ENCODE assay signal across 30 cellular contexts in the genomic region with DNA sequence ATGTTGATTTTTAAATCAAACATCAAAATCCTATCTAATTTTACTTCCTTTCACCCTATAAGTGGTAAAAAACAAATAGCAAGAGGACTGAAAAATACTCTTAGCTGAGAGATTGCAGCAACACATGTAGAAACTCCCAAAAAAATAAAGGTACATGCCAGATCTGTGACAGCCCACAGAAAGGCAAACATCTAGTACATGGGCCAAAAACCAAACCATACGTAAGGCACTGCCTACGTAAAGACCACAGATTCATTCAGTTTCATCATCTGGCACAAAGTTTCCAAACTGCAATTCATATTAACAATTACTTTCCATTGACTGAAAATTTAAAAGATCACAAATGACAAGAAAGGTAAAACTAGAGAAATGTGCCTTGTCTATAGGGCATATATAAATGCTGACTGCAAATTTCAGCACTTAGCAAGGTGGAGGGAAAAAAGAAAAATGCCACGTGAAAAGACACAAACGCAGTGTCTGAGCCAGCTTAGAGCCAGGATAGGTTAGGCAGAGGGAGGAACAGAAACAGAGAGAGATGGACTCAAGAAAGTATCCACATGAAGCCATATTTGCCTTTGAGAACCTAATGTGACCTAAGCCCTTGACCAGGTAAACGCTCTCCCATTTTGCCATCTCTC.
A peak's percentile ranks its signal among the peaks of the same experiment; 100 is the strongest.
DNase-seq lines count a peak whose midpoint lies in the region; ATAC-seq and TF ChIP-seq lines count a peak whose summit lies in the region.
"Had no signal": no experiment of that assay in that cellular context is flagged by ENCODE, and none has a peak within 500 bp of the region (broad histone marks: within the 10 kb centered on the region; RNA-seq: fewer than 3 reads in every experiment).

No MANE protein-coding gene starts in this region.

- DNase-seq in activated CD4-positive, alpha-beta T cell treated with anti-CD3 and anti-CD28 coated beads for 36 hours = no peak
- no peak for DNase-seq in activated CD4-positive, alpha-beta T cell treated with anti-CD3 and anti-CD28 coated beads, Interleukin-2, amount 50 U/mL, for 1 hour
- DNase-seq in esophagus muscularis mucosa (ENCODE audit: extremely low spot score) (peak; percentile 39), osteoblast (ENCODE audit: insufficient read length, low spot score, missing footprints) (no peak), progenitor cell of endocrine pancreas (ENCODE audit: low spot score, unreplicated experiment) (no peak)
- no peak for DNase-seq in stimulated activated CD4-positive, alpha-beta T cell treated with anti-CD3 and anti-CD28 coated beads, Interleukin-12 subunit alpha, Interleukin-12 subunit beta, amount 100 ng/mL, for 4 hours
- DNase-seq: activated CD4-positive, CD25-positive, alpha-beta regulatory T cell treated with anti-CD3 and anti-CD28 coated beads, Interleukin-2, amount 50 U/mL, for 72 hours; activated CD8-positive, alpha-beta memory T cell treated with anti-CD3 and anti-CD28 coated beads, Interleukin-2, amount 10 ng/mL, durations not matched to agents 7 days and 5 days; activated gamma-delta T cell; AML-193; CD8-positive, alpha-beta T cell; DMS 273 treated with DMSO at 0.1 percent for 48 hours; effector memory CD4-positive, alpha-beta T cell; erythroblast; H9; islet precursor cell; NCI-H1694 treated with DMSO at 0.1 percent for 48 hours; NCI-H2171 treated with DMSO at 0.1 percent for 48 hours; NCI-H526; Peyer's patch; sigmoid colon; SJCRH30; stimulated activated CD4-positive, alpha-beta T cell treated with anti-CD3 and anti-CD28 coated beads, Interleukin-15, amount 100 ng/mL, for 24 hours; T-cell had no signal

- H3K4me3 ChIP-seq in esophagus muscularis mucosa = no peak overlapping the region
- no peak overlapping the region for H3K4me3 ChIP-seq in osteoblast (ENCODE audit: insufficient read depth, low read length)
- H3K4me3 ChIP-seq: Peyer's patch, sigmoid colon, SJCRH30 had no signal

- TF ChIP-seq CTCF in esophagus muscularis mucosa (IDR thresholded peaks at IDR 0.05) = no peak
- no peak for TF ChIP-seq CTCF in osteoblast (IDR thresholded peaks at IDR 0.05; ENCODE audit: extremely low read depth, low read depth, low read length)
- no peak for TF ChIP-seq CTCF in progenitor cell of endocrine pancreas (IDR thresholded peaks at IDR 0.05; ENCODE audit: unreplicated experiment)

- H3K79me2 ChIP-seq in osteoblast (ENCODE audit: insufficient read depth, low read length) = peaks cover 81% of the 10 kb centered on the region

- 93% methylated on average over 5 of the region's 5 CpGs for WGBS in esophagus muscularis mucosa

- POLR2A ChIA-PET in activated CD4-positive, alpha-beta T cell treated with anti-CD3 and anti-CD28 coated beads for 36 hours (lab: Charles Lee) = no interaction called here

- ATAC-seq in activated CD4-positive, alpha-beta T cell treated with anti-CD3 and anti-CD28 coated beads for 36 hours = peak; percentile 70
- peak; percentile 50 for ATAC-seq in activated T-helper 17 cell treated with anti-CD3 and anti-CD28 coated beads, Interleukin-2, amount 50 U/mL, for 72 hours (replicated peaks)
- ATAC-seq in HG03039 (IDR thresholded peaks at IDR 0.05; ENCODE audit: unreplicated experiment) = no peak
- ATAC-seq: activated CD8-positive, alpha-beta memory T cell treated with anti-CD3 and anti-CD28 coated beads, Interleukin-2, amount 10 ng/mL, durations not matched to agents 7 days and 5 days; CD8-positive, alpha-beta T cell; HepG2; natural killer cell treated with Interleukin-12 subunit alpha and Interleukin-12 subunit beta and Interleukin-15 and Interleukin-18, amount 100 ng/mL, for 72 hours; T-cell had no signal

- H3K27ac Mint-ChIP-seq in activated CD4-positive, alpha-beta T cell treated with anti-CD3 and anti-CD28 coated beads for 36 hours = peak overlapping the region; percentile 83
- no peak overlapping the region for H3K27ac Mint-ChIP-seq in activated T-helper 17 cell treated with anti-CD3 and anti-CD28 coated beads, Interleukin-2, amount 50 U/mL, for 72 hours
- no peak overlapping the region for H3K27ac Mint-ChIP-seq in progenitor cell of endocrine pancreas
- H3K27ac Mint-ChIP-seq: activated CD8-positive, alpha-beta memory T cell treated with anti-CD3 and anti-CD28 coated beads, Interleukin-2, amount 10 ng/mL, durations not matched to agents 7 days and 5 days; CD8-positive, alpha-beta T cell; T-cell; type B pancreatic cell had no signal

- TF ChIP-seq EP300 in esophagus muscularis mucosa (IDR thresholded peaks at IDR 0.05) = no peak

- intact Hi-C loops in activated CD4-positive, alpha-beta T cell treated with anti-CD3 and anti-CD28 coated beads for 36 hours (cut with DNase I, micrococcal nuclease) = no loop called here
- intact Hi-C loops in esophagus muscularis mucosa (cut with DNase I) = no loop called here

- no peak overlapping the region for H3K4me2 ChIP-seq in osteoblast (ENCODE audit: insufficient read depth, low read length)

- no peak for TF ChIP-seq POLR2A in esophagus muscularis mucosa (IDR thresholded peaks at IDR 0.05; ENCODE audit: low read depth)

- H3K27ac ChIP-seq in esophagus muscularis mucosa (replicated peaks in 1 of 4) (no peak overlapping the region), osteoblast (ENCODE audit: low read depth, low read length) (peak overlapping the region; percentile 33)
- H3K27ac ChIP-seq: 22Rv1, Peyer's patch, SJCRH30 had no signal

- H3K4me1 ChIP-seq in esophagus muscularis mucosa (peaks cover 13 to 47% (median 21%) of the 10 kb centered on the region in 4 donors), osteoblast (ENCODE audit: insufficient read depth, low read length) (peaks cover 17% of the 10 kb centered on the region)

- no peak overlapping the region for H2AFZ ChIP-seq in osteoblast (ENCODE audit: low read length)

- no peaks in the 10 kb centered on the region for H3K36me3 ChIP-seq in esophagus muscularis mucosa
- peaks cover 10% of the 10 kb centered on the region for H3K36me3 ChIP-seq in osteoblast (ENCODE audit: insufficient read depth, low read length)
- H3K36me3 ChIP-seq: Peyer's patch, sigmoid colon, SJCRH30 had no signal

- H3K36me3 Mint-ChIP-seq in activated CD4-positive, alpha-beta T cell treated with anti-CD3 and anti-CD28 coated beads for 36 hours (ENCODE audit: low read depth) = peaks cover 27% of the 10 kb centered on the region
- H3K36me3 Mint-ChIP-seq in activated T-helper 17 cell treated with anti-CD3 and anti-CD28 coated beads, Interleukin-2, amount 50 U/mL, for 72 hours (ENCODE audit: low read depth) = peaks cover 14% of the 10 kb centered on the region
- no peaks in the 10 kb centered on the region for H3K36me3 Mint-ChIP-seq in progenitor cell of endocrine pancreas (ENCODE audit: insufficient read depth)
- H3K36me3 Mint-ChIP-seq: natural killer cell treated with Interleukin-12 subunit alpha and Interleukin-12 subunit beta and Interleukin-15 and Interleukin-18, amount 100 ng/mL, for 72 hours had no signal

- peaks cover 40% of the 10 kb centered on the region for H3K4me1 Mint-ChIP-seq in activated CD4-positive, alpha-beta T cell treated with anti-CD3 and anti-CD28 coated beads for 36 hours
- H3K4me1 Mint-ChIP-seq in activated T-helper 17 cell treated with anti-CD3 and anti-CD28 coated beads, Interleukin-2, amount 50 U/mL, for 72 hours = peaks cover 18% of the 10 kb centered on the region
- peaks cover 5% of the 10 kb centered on the region for H3K4me1 Mint-ChIP-seq in progenitor cell of endocrine pancreas (ENCODE audit: low read depth)

- no peaks in the 10 kb centered on the region for H4K20me1 ChIP-seq in osteoblast (ENCODE audit: insufficient read depth, low read length)

- CTCF ChIA-PET in activated CD4-positive, alpha-beta T cell treated with anti-CD3 and anti-CD28 coated beads for 36 hours (lab: Charles Lee) = no interaction called here

- H3K4me3 Mint-ChIP-seq in activated CD4-positive, alpha-beta T cell treated with anti-CD3 and anti-CD28 coated beads for 36 hours = no peak overlapping the region
- no peak overlapping the region for H3K4me3 Mint-ChIP-seq in activated T-helper 17 cell treated with anti-CD3 and anti-CD28 coated beads, Interleukin-2, amount 50 U/mL, for 72 hours
- H3K4me3 Mint-ChIP-seq in progenitor cell of endocrine pancreas (ENCODE audit: low read depth) = no peak overlapping the region
- H3K4me3 Mint-ChIP-seq: activated CD8-positive, alpha-beta memory T cell treated with anti-CD3 and anti-CD28 coated beads, Interleukin-2, amount 10 ng/mL, durations not matched to agents 7 days and 5 days; CD8-positive, alpha-beta T cell; H9; natural killer cell treated with Interleukin-12 subunit alpha and Interleukin-12 subunit beta and Interleukin-15 and Interleukin-18, amount 100 ng/mL, for 72 hours; T-cell; type B pancreatic cell had no signal

- H3K27me3 ChIP-seq in esophagus muscularis mucosa (no peaks in the 10 kb centered on the region), osteoblast (ENCODE audit: insufficient read depth, low read length) (no peaks in the 10 kb centered on the region)
- H3K27me3 ChIP-seq: Peyer's patch, sigmoid colon, SJCRH30 had no signal

- H3K9me3 ChIP-seq in esophagus muscularis mucosa (no peaks in the 10 kb centered on the region), osteoblast (ENCODE audit: low read depth, low read length) (no peaks in the 10 kb centered on the region)
- H3K9me3 ChIP-seq: Peyer's patch, sigmoid colon, SJCRH30 had no signal

- no peaks in the 10 kb centered on the region for H3K27me3 Mint-ChIP-seq in activated CD4-positive, alpha-beta T cell treated with anti-CD3 and anti-CD28 coated beads for 36 hours
- H3K27me3 Mint-ChIP-seq in activated T-helper 17 cell treated with anti-CD3 and anti-CD28 coated beads, Interleukin-2, amount 50 U/mL, for 72 hours = no peaks in the 10 kb centered on the region
- H3K27me3 Mint-ChIP-seq in progenitor cell of endocrine pancreas = no peaks in the 10 kb centered on the region
- H3K27me3 Mint-ChIP-seq: activated CD8-positive, alpha-beta memory T cell treated with anti-CD3 and anti-CD28 coated beads, Interleukin-2, amount 10 ng/mL, durations not matched to agents 7 days and 5 days; natural killer cell treated with Interleukin-12 subunit alpha and Interleukin-12 subunit beta and Interleukin-15 and Interleukin-18, amount 100 ng/mL, for 72 hours; T-cell; type B pancreatic cell had no signal

- no peaks in the 10 kb centered on the region for H3K9me3 Mint-ChIP-seq in activated CD4-positive, alpha-beta T cell treated with anti-CD3 and anti-CD28 coated beads for 36 hours (ENCODE audit: low read depth)
- H3K9me3 Mint-ChIP-seq in activated T-helper 17 cell treated with anti-CD3 and anti-CD28 coated beads, Interleukin-2, amount 50 U/mL, for 72 hours = no peaks in the 10 kb centered on the region
- H3K9me3 Mint-ChIP-seq in progenitor cell of endocrine pancreas (ENCODE audit: low read depth) = no peaks in the 10 kb centered on the region
- H3K9me3 Mint-ChIP-seq: CD8-positive, alpha-beta T cell; H9; natural killer cell treated with Interleukin-12 subunit alpha and Interleukin-12 subunit beta and Interleukin-15 and Interleukin-18, amount 100 ng/mL, for 72 hours; T-cell had no signal
